ENCODE assay signal across 8 cellular contexts in genomic region chr2:63050186-63050915, GRCh38. TPM values are rescaled to one million over a fixed set of nuclear protein-coding genes. Genes with fewer than 3 reads are reported as not detected.
A peak's percentile ranks its signal among the peaks of the same experiment; 100 is the strongest.
DNase-seq lines count a peak whose midpoint lies in the region; ATAC-seq and TF ChIP-seq lines count a peak whose summit lies in the region.

TSS of gene OTX1 (plus strand) at chr2:63050830. CDS start at chr2:63052991, 2,161 bp downstream.

- H2BK20ac ChIP-seq in H9 (ENCODE audit: low read depth, low read length, poor library complexity, severe bottlenecking): no peak within 1 kb of the TSS

- no peak within 1 kb of the TSS for H2BK5ac ChIP-seq in H9 (ENCODE audit: insufficient read length, low read length)

- H3K9ac ChIP-seq in H9 (ENCODE audit: extremely low read depth, insufficient read length, low read length) (peak within 1 kb of the TSS; percentile 42), Karpas-422 (ENCODE audit: low read length) (peak within 1 kb of the TSS; percentile 81), adipocyte (ENCODE audit: low read length) (no peak within 1 kb of the TSS), iPS-15b (ENCODE audit: low read depth, low read length) (no peak within 1 kb of the TSS), skeletal muscle satellite cell (ENCODE audit: low read depth, low read length) (peak within 1 kb of the TSS; percentile 56)

- H2AFZ ChIP-seq in H9 (ENCODE audit: low read length): no peak within 1 kb of the TSS
- peak within 1 kb of the TSS; percentile 91 for H2AFZ ChIP-seq in Karpas-422 (ENCODE audit: low read length)
- H2AFZ ChIP-seq in PC-9: peak within 1 kb of the TSS; percentile 100

- no peak within 1 kb of the TSS for H2BK15ac ChIP-seq in H9 (ENCODE audit: low read depth, low read length)

- CTCF ChIA-PET in PC-9 (lab: Charles Lee): no interaction called here

- peak within 1 kb of the TSS; percentile 54 for H3K18ac ChIP-seq in H9 (ENCODE audit: insufficient read length, low read depth, low read length)

- H3K56ac ChIP-seq in H9 (ENCODE audit: insufficient read length, low read depth, low read length): no peak within 1 kb of the TSS

- H3T11ph ChIP-seq in H9 (ENCODE audit: low read length): no peak within 1 kb of the TSS

- intact Hi-C loops in PC-9 (cut with micrococcal nuclease; ENCODE audit: unreplicated experiment): loop anchor here (2.0 kb wide), 1 partner anchor 1700 kb away; no protein-coding TSS in a partner anchor

- H2AK5ac ChIP-seq in H9 (ENCODE audit: insufficient read length, low read length): no peak within 1 kb of the TSS

- no peak within 1 kb of the TSS for H3K23ac ChIP-seq in H9 (ENCODE audit: insufficient read length, low read depth, low read length)

- peak within 1 kb of the TSS; percentile 81 for H3K4me3 ChIP-seq in Karpas-422 (ENCODE audit: low read length)
- peak within 1 kb of the TSS; percentile 100 for H3K4me3 ChIP-seq in PC-9
- peak within 1 kb of the TSS; percentile 85 for H3K4me3 ChIP-seq in adipocyte (ENCODE audit: low read length)
- H3K4me3 ChIP-seq in iPS-15b (ENCODE audit: low read depth, low read length): peak within 1 kb of the TSS; percentile 68
- peak within 1 kb of the TSS; percentile 86 for H3K4me3 ChIP-seq in skeletal muscle satellite cell (ENCODE audit: low read length)

- H4K20me1 ChIP-seq in H9 (ENCODE audit: control insufficient read depth, insufficient read depth, insufficient read length) (peaks cover 5% of the 10 kb centered on the region), Karpas-422 (ENCODE audit: insufficient read depth, low read depth, low read length) (no peaks in the 10 kb centered on the region), PC-9 (ENCODE audit: insufficient read depth) (no peaks in the 10 kb centered on the region)

- peaks cover 64 to 71% of the 10 kb centered on the region in 2 experiments for H3K4me1 Mint-ChIP-seq in H9

- H3K9me3 ChIP-seq in H9 (ENCODE audit: control insufficient read depth, low read depth, low read length) (no peaks in the 10 kb centered on the region), Karpas-422 (ENCODE audit: low read length) (no peaks in the 10 kb centered on the region), PC-9 (ENCODE audit: insufficient read depth, low read depth) (no peaks in the 10 kb centered on the region), adipocyte (ENCODE audit: control insufficient read depth, low read length) (no peaks in the 10 kb centered on the region), iPS-15b (ENCODE audit: control insufficient read depth, insufficient read depth, low read length) (no peaks in the 10 kb centered on the region), skeletal muscle satellite cell (replicated peaks; ENCODE audit: low read length) (peaks cover 2% of the 10 kb centered on the region)

- H3K27ac ChIP-seq in H9 (ENCODE audit: insufficient read length, low read depth, low read length) (no peak within 1 kb of the TSS), Karpas-422 (ENCODE audit: low read length) (peak within 1 kb of the TSS; percentile 39; the same call in 1 of the 2 replicates), PC-9 (peak within 1 kb of the TSS; percentile 28)

- no peak within 1 kb of the TSS for H3K4ac ChIP-seq in H9 (ENCODE audit: low read depth, low read length)

- H3K4me3 Mint-ChIP-seq in H9: peak within 1 kb of the TSS; percentile 65 to 87

- no peak within 1 kb of the TSS for H2BK120ac ChIP-seq in H9 (ENCODE audit: low read depth, low read length, poor library complexity, severe bottlenecking)

- BruUV-seq in PC-9 (replicated peaks; lab: Mats Ljungman, UMichigan): no TSS peak

- POLR2A ChIA-PET in PC-9 (lab: Charles Lee; ENCODE audit: unreplicated experiment): interaction anchor here (0.7 kb wide), 1 partner anchor 643 kb away, joined by 4 read pairs; no protein-coding TSS in a partner anchor

- H3F3A ChIP-seq in PC-9 (ENCODE audit: insufficient read depth, low read depth): peaks cover 11% of the 10 kb centered on the region; the same call in 1 of the 2 replicates

- H3K4me1 ChIP-seq in H9 (ENCODE audit: insufficient read depth, low read length) (peaks cover 6% of the 10 kb centered on the region; the same call in 1 of the 2 replicates), Karpas-422 (ENCODE audit: low read length) (peaks cover 17% of the 10 kb centered on the region), PC-9 (replicated peaks; ENCODE audit: insufficient read depth) (0 out of 2 replicates have a peak, but pooled peaks cover 6% of the 10 kb centered on the region), adipocyte (ENCODE audit: control insufficient read depth, insufficient read depth, low read length) (peaks cover 20% of the 10 kb centered on the region), iPS-15b (ENCODE audit: control insufficient read depth, insufficient read depth, low read length) (peaks cover 25% of the 10 kb centered on the region), skeletal muscle satellite cell (ENCODE audit: control insufficient read depth, insufficient read depth, low read length) (peaks cover 16% of the 10 kb centered on the region)

- no peaks in the 10 kb centered on the region for H3K79me1 ChIP-seq in H9 (ENCODE audit: insufficient read depth, low read depth, low read length, poor library complexity, severe bottlenecking)

- H3K14ac ChIP-seq in H9 (ENCODE audit: insufficient read depth, low read length): no peak within 1 kb of the TSS

- DNase-seq in activated CD4-positive, CD25-positive, alpha-beta regulatory T cell (lab: John Stamatoyannopoulos, UW): no peak
- peak; percentile 90 for DNase-seq in H9
- peak; percentile 98 for DNase-seq in Karpas-422
- DNase-seq in PC-9: peak; percentile 77 to 93
- peak; percentile 66 for DNase-seq in adipocyte (ENCODE audit: low read depth)

- peaks cover 2 to 6% of the 10 kb centered on the region in 2 experiments; a peak in 3 of 5 replicates for H3K9me3 Mint-ChIP-seq in H9

- H3K27me3 Mint-ChIP-seq in H9 (ENCODE audit: low read depth): peaks cover 95% of the 10 kb centered on the region

- H3K9me2 ChIP-seq in Karpas-422 (replicated peaks; ENCODE audit: insufficient read depth, low read length) (no peaks in the 10 kb centered on the region), PC-9 (ENCODE audit: insufficient read depth) (no peaks in the 10 kb centered on the region)

- no peak within 1 kb of the TSS for H4K5ac ChIP-seq in H9 (ENCODE audit: insufficient read length, low read depth, low read length)

- no peak within 1 kb of the TSS for H4K91ac ChIP-seq in H9 (ENCODE audit: insufficient read length, low read depth, low read length)

- H3K4me2 ChIP-seq in H9 (ENCODE audit: insufficient read depth, insufficient read length, low read length): peak within 1 kb of the TSS; percentile 66
- peak within 1 kb of the TSS; percentile 96 for H3K4me2 ChIP-seq in Karpas-422 (ENCODE audit: low read depth, low read length, poor library complexity, severe bottlenecking)
- H3K4me2 ChIP-seq in PC-9: peak within 1 kb of the TSS; percentile 99
- H3K4me2 ChIP-seq in skeletal muscle satellite cell (ENCODE audit: low read length): peak within 1 kb of the TSS; percentile 100

- H3K79me2 ChIP-seq in H9 (ENCODE audit: insufficient read depth, low read length) (no peaks in the 10 kb centered on the region), Karpas-422 (ENCODE audit: low read length) (peaks cover 14% of the 10 kb centered on the region), PC-9 (ENCODE audit: low read depth) (no peaks in the 10 kb centered on the region)

- no peak within 1 kb of the TSS for H2BK12ac ChIP-seq in H9 (ENCODE audit: insufficient read length, low read depth, low read length)

- peak; percentile 74 to 78 for ATAC-seq in activated CD4-positive, CD25-positive, alpha-beta regulatory T cell treated with anti-CD3 and anti-CD28 coated beads, Interleukin-2, amount 50 U/mL, for 24 hours

- peak within 1 kb of the TSS in 1 of 3 experiments; percentile 16; a peak in 1 of 7 replicates for H3K27ac Mint-ChIP-seq in H9

- no peaks in the 10 kb centered on the region; a peak in 2 of 7 replicates for H3K36me3 Mint-ChIP-seq in H9 (ENCODE audit: insufficient read depth in 1 of 3, low read depth in 3 of 3)

- peaks cover 59% of the 10 kb centered on the region for H3K27me3 ChIP-seq in H9 (ENCODE audit: insufficient read depth, low read length)
- H3K27me3 ChIP-seq in Karpas-422 (ENCODE audit: low read length): no peaks in the 10 kb centered on the region
- no peaks in the 10 kb centered on the region for H3K27me3 ChIP-seq in PC-9 (ENCODE audit: insufficient read depth, low read depth)
- H3K27me3 ChIP-seq in adipocyte (replicated peaks; ENCODE audit: control insufficient read depth, insufficient read depth, low read length): peaks cover 25% of the 10 kb centered on the region
- H3K27me3 ChIP-seq in iPS-15b (ENCODE audit: control insufficient read depth, insufficient read depth, low read length): peaks cover 93% of the 10 kb centered on the region
- peaks cover 37% of the 10 kb centered on the region for H3K27me3 ChIP-seq in skeletal muscle satellite cell (ENCODE audit: control insufficient read depth, insufficient read depth, low read length)

- no peaks in the 10 kb centered on the region for H3K36me3 ChIP-seq in Karpas-422 (ENCODE audit: insufficient read depth, low read length)
- no peaks in the 10 kb centered on the region for H3K36me3 ChIP-seq in PC-9 (ENCODE audit: low read depth)
- H3K36me3 ChIP-seq in adipocyte (ENCODE audit: control insufficient read depth, insufficient read depth, low read length, severe bottlenecking): peaks cover 27% of the 10 kb centered on the region
- H3K36me3 ChIP-seq in iPS-15b (ENCODE audit: control insufficient read depth, insufficient read depth, low read length): no peaks in the 10 kb centered on the region
- no peaks in the 10 kb centered on the region for H3K36me3 ChIP-seq in skeletal muscle satellite cell (ENCODE audit: insufficient read depth, low read length)

- no peak for TF ChIP-seq CTCF in H9 (conservative IDR thresholded peaks at IDR 0.05)
- TF ChIP-seq CTCF in PC-9 (conservative IDR thresholded peaks at IDR 0.05): no peak

- H4K8ac ChIP-seq in H9 (replicated peaks; ENCODE audit: insufficient read length, low read depth, low read length): no peak within 1 kb of the TSS

- no CpG with 5 or more reads among the region's 86 CpGs for WGBS in H9 (ENCODE audit: extremely low coverage, insufficient read length, low lambda C conversion rate)

- H3K23me2 ChIP-seq in H9 (ENCODE audit: insufficient read length, low read depth, low read length, poor library complexity, severe bottlenecking): peaks cover 51% of the 10 kb centered on the region

RNA-seq across cellular contexts. Expression of gene OTX1, which starts in this region (rescaled TPM):
- 0.11 and 0.13 TPM in 2 replicates for total RNA-seq in H9 (2021)
- 1.9 and 6.4 TPM in 2 replicates for total RNA-seq in Karpas-422 (2014; rRNA removed; shearing (Covaris generic); ENCODE audit: low replicate concordance)
- total RNA-seq in PC-9 (2021): 6.8 and 7.0 TPM in 2 replicates
- total RNA-seq in skeletal muscle satellite cell (2012; rRNA removed): not detected in 2 replicates

Comparison
In these comparisons a context has a peak if more than half of its experiments do, and no peak if none do; other contexts are left out.
1. Peak in DNase-seq, H3K9ac ChIP-seq and H3K4me2 ChIP-seq in H9; RNA of the gene not detected or under 1 TPM.
2. DNase-seq: peak in Karpas-422 (single experiment), PC-9 (2 of 2) and adipocyte (single experiment); none in activated CD4-positive, CD25-positive, alpha-beta regulatory T cell (0 of 4).
3. H3K9ac ChIP-seq: peak in Karpas-422 (single experiment) and skeletal muscle satellite cell (single experiment); none in adipocyte (single experiment) and iPS-15b (single experiment).
4. Peak in every context shown above with its lines, with median percentiles within 50 percentile points of each other: H3K4me2 ChIP-seq and H3K4me3 ChIP-seq.